25 cellular contexts compared by ENCODE assay signal in genomic region chr16:10504404-10504885, GRCh38.
A peak's percentile ranks its signal among the peaks of the same experiment; 100 is the strongest.
DNase-seq lines count a peak whose midpoint lies in the region; ATAC-seq and TF ChIP-seq lines count a peak whose summit lies in the region.
"Had no signal": no experiment of that assay in that cellular context is flagged by ENCODE, and none has a peak within 500 bp of the region (broad histone marks: within the 10 kb centered on the region; RNA-seq: fewer than 3 reads in every experiment).

No MANE protein-coding gene starts in this region.

- no peak overlapping the region for H3K4me3 Mint-ChIP-seq in osteocyte (ENCODE audit: unreplicated experiment)
- no peak overlapping the region for H3K4me3 Mint-ChIP-seq in T-helper 2 cell treated with Interferon-gamma antibody and Interleukin-4, amounts not matched to agents 5 μg/mL and 100 μg/mL, for 36 hours
- H3K4me3 Mint-ChIP-seq: activated naive CD4-positive, alpha-beta T cell treated with anti-CD3 and anti-CD28 coated beads for 36 hours; IgD-negative memory B cell; natural killer cell; stimulated activated naive CD8-positive, alpha-beta T cell treated with anti-CD3 and anti-CD28 coated beads, Interleukin-15, Interleukin-2, amounts not matched to agents 100 ng/mL and 50 ng/mL, for 24 hours had no signal

- H3K27ac ChIP-seq in body of pancreas: peak overlapping the region in 1 of 4 donors; percentile 45
- H3K27ac ChIP-seq: C4-2B, cardiac muscle cell, coronary artery, parathyroid adenoma, Peyer's patch, tibial artery had no signal

- no peaks in the 10 kb centered on the region for H3K36me3 ChIP-seq in body of pancreas (replicated peaks in 1 of 2; ENCODE audit: insufficient read depth in 1 of 2, low read depth in 2 of 2)
- H3K36me3 ChIP-seq: cardiac muscle cell, HAP-1, Peyer's patch had no signal

- intact Hi-C loops in body of pancreas (cut with DNase I) (no loop called here), left colon (cut with DNase I, micrococcal nuclease) (no loop called here)

- H3K27me3 ChIP-seq in body of pancreas: no peaks in the 10 kb centered on the region
- H3K27me3 ChIP-seq: cardiac muscle cell, Peyer's patch, tibial artery had no signal

- no peak for TF ChIP-seq POLR2A in body of pancreas (IDR thresholded peaks at IDR 0.05)

- H3K36me3 Mint-ChIP-seq in osteocyte (ENCODE audit: unreplicated experiment): no peaks in the 10 kb centered on the region
- no peaks in the 10 kb centered on the region for H3K36me3 Mint-ChIP-seq in T-helper 2 cell treated with Interferon-gamma antibody and Interleukin-4, amounts not matched to agents 5 μg/mL and 100 μg/mL, for 36 hours (ENCODE audit: low read depth)
- H3K36me3 Mint-ChIP-seq: natural killer cell had no signal

- no peaks in the 10 kb centered on the region for H3K4me1 Mint-ChIP-seq in osteocyte (ENCODE audit: unreplicated experiment)
- H3K4me1 Mint-ChIP-seq in T-helper 2 cell treated with Interferon-gamma antibody and Interleukin-4, amounts not matched to agents 5 μg/mL and 100 μg/mL, for 36 hours (ENCODE audit: low read depth): peaks cover 5% of the 10 kb centered on the region

- TF ChIP-seq CTCF in body of pancreas (IDR thresholded peaks at IDR 0.05): no peak
- no peak for TF ChIP-seq CTCF in osteocyte (IDR thresholded peaks at IDR 0.05)

- H3K27me3 Mint-ChIP-seq in osteocyte (ENCODE audit: unreplicated experiment): peaks cover 11% of the 10 kb centered on the region
- H3K27me3 Mint-ChIP-seq in T-helper 2 cell treated with Interferon-gamma antibody and Interleukin-4, amounts not matched to agents 5 μg/mL and 100 μg/mL, for 36 hours (ENCODE audit: low read depth): no peaks in the 10 kb centered on the region
- H3K27me3 Mint-ChIP-seq: IgD-negative memory B cell; stimulated activated naive CD8-positive, alpha-beta T cell treated with anti-CD3 and anti-CD28 coated beads, Interleukin-15, Interleukin-2, amounts not matched to agents 100 ng/mL and 50 ng/mL, for 24 hours had no signal

- ATAC-seq in body of pancreas (peak; percentile 64), left colon (peak; percentile 71)
- ATAC-seq: natural killer cell, sciatic nerve had no signal

- WGBS in body of pancreas, 2 donors: 35 to 38% methylated on average over 2 of the region's 2 CpGs

- H3K9me3 Mint-ChIP-seq in osteocyte (ENCODE audit: unreplicated experiment): no peaks in the 10 kb centered on the region
- H3K9me3 Mint-ChIP-seq in T-helper 2 cell treated with Interferon-gamma antibody and Interleukin-4, amounts not matched to agents 5 μg/mL and 100 μg/mL, for 36 hours: no peaks in the 10 kb centered on the region
- H3K9me3 Mint-ChIP-seq: IgD-negative memory B cell; natural killer cell; stimulated activated naive CD8-positive, alpha-beta T cell treated with anti-CD3 and anti-CD28 coated beads, Interleukin-15, Interleukin-2, amounts not matched to agents 100 ng/mL and 50 ng/mL, for 24 hours had no signal

- no peaks in the 10 kb centered on the region for H3K9me3 ChIP-seq in body of pancreas
- H3K9me3 ChIP-seq: HAP-1, Peyer's patch, tibial artery had no signal

- DNase-seq in HT-29 (ENCODE audit: low spot score) (peak; percentile 36), body of pancreas (peak in 1 of 4 donors; percentile 18), left colon (no peak), renal cortical epithelial cell (ENCODE audit: low read depth) (peak; percentile 4), SW 1271 (lab: John Stamatoyannopoulos, UW) (no peak), osteocyte (ENCODE audit: extremely low spot score, unreplicated experiment) (no peak), GDM1 (lab: John Stamatoyannopoulos, UW) (no peak)
- DNase-seq in T-helper 2 cell treated with Interferon-gamma antibody and Interleukin-4, amounts not matched to agents 5 μg/mL and 100 μg/mL, for 36 hours (ENCODE audit: low spot score): no peak
- DNase-seq: activated CD4-positive, alpha-beta T cell treated with anti-CD3 and anti-CD28 coated beads for 4 hours; activated naive CD4-positive, alpha-beta T cell treated with anti-CD3 and anti-CD28 coated beads for 36 hours; activated T-cell treated with anti-CD3 and anti-CD28 coated beads, Interleukin-2, amount 50 U/mL, for 48 hours; kidney glomerular epithelial cell; natural killer cell; NCI-H1417; NCI-H510A; Peyer's patch; tibial artery had no signal

- H3K4me3 ChIP-seq in body of pancreas: no peak overlapping the region
- H3K4me3 ChIP-seq: cardiac muscle cell, coronary artery, HAP-1, Peyer's patch, tibial artery had no signal

- peaks cover 2% of the 10 kb centered on the region for H3K4me1 ChIP-seq in body of pancreas
- H3K4me1 ChIP-seq: HAP-1, parathyroid adenoma, Peyer's patch, tibial artery had no signal

- H3K27ac Mint-ChIP-seq in osteocyte (ENCODE audit: unreplicated experiment): no peak overlapping the region
- no peak overlapping the region for H3K27ac Mint-ChIP-seq in T-helper 2 cell treated with Interferon-gamma antibody and Interleukin-4, amounts not matched to agents 5 μg/mL and 100 μg/mL, for 36 hours
- H3K27ac Mint-ChIP-seq: activated naive CD4-positive, alpha-beta T cell treated with anti-CD3 and anti-CD28 coated beads for 36 hours; natural killer cell; stimulated activated naive CD8-positive, alpha-beta T cell treated with anti-CD3 and anti-CD28 coated beads, Interleukin-15, Interleukin-2, amounts not matched to agents 100 ng/mL and 50 ng/mL, for 24 hours had no signal

Comparison
In these comparisons a context has a peak if more than half of its experiments do, and no peak if none do; other contexts are left out.
1. DNase-seq: peak in HT-29 (single experiment) and renal cortical epithelial cell (single experiment); none in left colon (0 of 2), SW 1271 (0 of 2), osteocyte (single experiment), T-helper 2 cell treated with Interferon-gamma antibody and Interleukin-4, amounts not matched to agents 5 μg/mL and 100 μg/mL, for 36 hours (single experiment) and GDM1 (single experiment).